ENCODE assay signal across 1 cellular context in the genomic region with DNA sequence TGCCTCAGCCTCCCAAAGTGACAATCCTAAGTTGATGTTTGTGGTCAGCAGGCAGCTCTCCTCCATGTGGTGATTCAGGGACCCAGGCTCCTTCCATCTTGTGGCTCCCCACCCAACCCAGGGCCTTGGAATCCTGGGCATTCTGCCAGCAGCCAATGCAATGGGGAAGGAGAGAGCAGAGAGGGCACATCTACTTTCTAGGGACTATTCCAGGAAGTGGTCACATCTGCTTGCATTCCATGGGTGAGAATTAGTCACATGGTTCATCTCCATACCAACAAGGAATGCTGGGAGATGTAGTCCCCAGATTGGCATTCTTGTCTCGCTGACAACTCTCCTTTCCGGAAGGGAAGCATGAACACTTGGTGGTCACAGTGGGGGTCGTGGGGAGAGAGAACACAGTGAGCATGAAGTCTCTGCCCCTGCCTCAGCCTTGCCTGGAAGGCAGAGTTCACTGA.
A peak's percentile ranks its signal among the peaks of the same experiment; 100 is the strongest.
TF ChIP-seq lines count a peak whose summit lies in the region.

No MANE protein-coding gene starts in this region.

TF ChIP-seq in WTC11, 78 proteins besides CTCF, POLR2A, EP300 and RAD21 (continued from another document):
- TF ChIP-seq, protein P1, sequence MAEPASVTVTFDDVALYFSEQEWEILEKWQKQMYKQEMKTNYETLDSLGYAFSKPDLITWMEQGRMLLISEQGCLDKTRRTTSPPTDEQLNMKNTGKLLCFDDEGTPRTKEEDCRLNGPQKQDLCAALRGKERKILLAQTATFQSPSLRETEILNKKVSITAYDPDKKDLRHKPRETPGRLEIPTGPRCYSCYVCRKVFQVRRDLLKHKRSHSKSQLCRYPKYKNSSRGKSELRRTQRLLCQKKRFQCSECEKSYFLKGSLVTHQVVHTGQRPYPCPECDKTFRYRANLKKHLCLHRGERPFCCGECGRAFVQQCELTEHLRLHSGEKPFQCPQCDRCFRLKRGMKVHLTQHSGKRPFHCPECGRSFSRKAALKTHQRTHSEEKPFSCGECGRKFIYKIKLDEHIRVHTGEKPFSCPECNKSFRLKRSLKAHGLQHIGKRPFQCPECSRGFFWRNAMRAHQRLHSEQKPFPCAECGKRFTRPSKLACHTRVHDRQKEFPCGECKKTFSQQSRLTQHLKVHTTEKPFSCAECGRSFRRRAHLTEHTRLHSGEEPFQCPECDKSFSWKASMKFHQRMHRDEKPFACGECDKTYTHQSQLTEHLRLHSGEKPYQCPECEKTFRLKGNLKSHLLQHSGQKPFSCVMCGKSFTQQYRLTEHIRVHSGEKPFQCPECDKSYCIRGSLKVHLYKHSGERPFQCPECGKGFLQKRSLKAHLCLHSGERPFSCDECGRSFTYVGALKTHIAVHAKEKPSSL (CRISPR knock-in tag; conservative IDR thresholded peaks at IDR 0.05): no peak
- TF ChIP-seq FOXK1 (CRISPR knock-in tag; IDR thresholded peaks at IDR 0.05): 0 out of 2 replicates have a peak, but pooled peaks have one; percentile 30
- TF ChIP-seq, protein P2, sequence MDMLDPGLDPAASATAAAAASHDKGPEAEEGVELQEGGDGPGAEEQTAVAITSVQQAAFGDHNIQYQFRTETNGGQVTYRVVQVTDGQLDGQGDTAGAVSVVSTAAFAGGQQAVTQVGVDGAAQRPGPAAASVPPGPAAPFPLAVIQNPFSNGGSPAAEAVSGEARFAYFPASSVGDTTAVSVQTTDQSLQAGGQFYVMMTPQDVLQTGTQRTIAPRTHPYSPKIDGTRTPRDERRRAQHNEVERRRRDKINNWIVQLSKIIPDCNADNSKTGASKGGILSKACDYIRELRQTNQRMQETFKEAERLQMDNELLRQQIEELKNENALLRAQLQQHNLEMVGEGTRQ (CRISPR knock-in tag; IDR thresholded peaks at IDR 0.05): peak; percentile 95
- no peak for TF ChIP-seq FOXJ3 (CRISPR knock-in tag; IDR thresholded peaks at IDR 0.05; ENCODE audit: borderline replicate concordance)
- TF ChIP-seq MXD4 (CRISPR knock-in tag; IDR thresholded peaks at IDR 0.05; ENCODE audit: borderline replicate concordance): no peak
- TF ChIP-seq, protein P3, sequence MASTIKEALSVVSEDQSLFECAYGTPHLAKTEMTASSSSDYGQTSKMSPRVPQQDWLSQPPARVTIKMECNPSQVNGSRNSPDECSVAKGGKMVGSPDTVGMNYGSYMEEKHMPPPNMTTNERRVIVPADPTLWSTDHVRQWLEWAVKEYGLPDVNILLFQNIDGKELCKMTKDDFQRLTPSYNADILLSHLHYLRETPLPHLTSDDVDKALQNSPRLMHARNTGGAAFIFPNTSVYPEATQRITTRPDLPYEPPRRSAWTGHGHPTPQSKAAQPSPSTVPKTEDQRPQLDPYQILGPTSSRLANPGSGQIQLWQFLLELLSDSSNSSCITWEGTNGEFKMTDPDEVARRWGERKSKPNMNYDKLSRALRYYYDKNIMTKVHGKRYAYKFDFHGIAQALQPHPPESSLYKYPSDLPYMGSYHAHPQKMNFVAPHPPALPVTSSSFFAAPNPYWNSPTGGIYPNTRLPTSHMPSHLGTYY (CRISPR knock-in tag; IDR thresholded peaks at IDR 0.05): no peak
- TF ChIP-seq, protein P4, sequence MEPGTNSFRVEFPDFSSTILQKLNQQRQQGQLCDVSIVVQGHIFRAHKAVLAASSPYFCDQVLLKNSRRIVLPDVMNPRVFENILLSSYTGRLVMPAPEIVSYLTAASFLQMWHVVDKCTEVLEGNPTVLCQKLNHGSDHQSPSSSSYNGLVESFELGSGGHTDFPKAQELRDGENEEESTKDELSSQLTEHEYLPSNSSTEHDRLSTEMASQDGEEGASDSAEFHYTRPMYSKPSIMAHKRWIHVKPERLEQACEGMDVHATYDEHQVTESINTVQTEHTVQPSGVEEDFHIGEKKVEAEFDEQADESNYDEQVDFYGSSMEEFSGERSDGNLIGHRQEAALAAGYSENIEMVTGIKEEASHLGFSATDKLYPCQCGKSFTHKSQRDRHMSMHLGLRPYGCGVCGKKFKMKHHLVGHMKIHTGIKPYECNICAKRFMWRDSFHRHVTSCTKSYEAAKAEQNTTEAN (CRISPR knock-in tag; IDR thresholded peaks at IDR 0.05): no peak
- TF ChIP-seq ZNF317 (CRISPR knock-in tag; IDR thresholded peaks at IDR 0.05; ENCODE audit: borderline replicate concordance, low read depth): no peak
- no peak for TF ChIP-seq MYBL2 (CRISPR knock-in tag; IDR thresholded peaks at IDR 0.05)
- TF ChIP-seq ELF4 (CRISPR knock-in tag; IDR thresholded peaks at IDR 0.05; ENCODE audit: low read depth): no peak
- TF ChIP-seq, protein P5, sequence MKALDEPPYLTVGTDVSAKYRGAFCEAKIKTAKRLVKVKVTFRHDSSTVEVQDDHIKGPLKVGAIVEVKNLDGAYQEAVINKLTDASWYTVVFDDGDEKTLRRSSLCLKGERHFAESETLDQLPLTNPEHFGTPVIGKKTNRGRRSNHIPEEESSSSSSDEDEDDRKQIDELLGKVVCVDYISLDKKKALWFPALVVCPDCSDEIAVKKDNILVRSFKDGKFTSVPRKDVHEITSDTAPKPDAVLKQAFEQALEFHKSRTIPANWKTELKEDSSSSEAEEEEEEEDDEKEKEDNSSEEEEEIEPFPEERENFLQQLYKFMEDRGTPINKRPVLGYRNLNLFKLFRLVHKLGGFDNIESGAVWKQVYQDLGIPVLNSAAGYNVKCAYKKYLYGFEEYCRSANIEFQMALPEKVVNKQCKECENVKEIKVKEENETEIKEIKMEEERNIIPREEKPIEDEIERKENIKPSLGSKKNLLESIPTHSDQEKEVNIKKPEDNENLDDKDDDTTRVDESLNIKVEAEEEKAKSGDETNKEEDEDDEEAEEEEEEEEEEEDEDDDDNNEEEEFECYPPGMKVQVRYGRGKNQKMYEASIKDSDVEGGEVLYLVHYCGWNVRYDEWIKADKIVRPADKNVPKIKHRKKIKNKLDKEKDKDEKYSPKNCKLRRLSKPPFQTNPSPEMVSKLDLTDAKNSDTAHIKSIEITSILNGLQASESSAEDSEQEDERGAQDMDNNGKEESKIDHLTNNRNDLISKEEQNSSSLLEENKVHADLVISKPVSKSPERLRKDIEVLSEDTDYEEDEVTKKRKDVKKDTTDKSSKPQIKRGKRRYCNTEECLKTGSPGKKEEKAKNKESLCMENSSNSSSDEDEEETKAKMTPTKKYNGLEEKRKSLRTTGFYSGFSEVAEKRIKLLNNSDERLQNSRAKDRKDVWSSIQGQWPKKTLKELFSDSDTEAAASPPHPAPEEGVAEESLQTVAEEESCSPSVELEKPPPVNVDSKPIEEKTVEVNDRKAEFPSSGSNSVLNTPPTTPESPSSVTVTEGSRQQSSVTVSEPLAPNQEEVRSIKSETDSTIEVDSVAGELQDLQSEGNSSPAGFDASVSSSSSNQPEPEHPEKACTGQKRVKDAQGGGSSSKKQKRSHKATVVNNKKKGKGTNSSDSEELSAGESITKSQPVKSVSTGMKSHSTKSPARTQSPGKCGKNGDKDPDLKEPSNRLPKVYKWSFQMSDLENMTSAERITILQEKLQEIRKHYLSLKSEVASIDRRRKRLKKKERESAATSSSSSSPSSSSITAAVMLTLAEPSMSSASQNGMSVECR (CRISPR knock-in tag; IDR thresholded peaks at IDR 0.05; ENCODE audit: borderline replicate concordance): no peak
- TF ChIP-seq JAZF1 (CRISPR knock-in tag; IDR thresholded peaks at IDR 0.05): no peak
TF ChIP-seq in WTC11: peak in this region for 5.
